In the genomic region with DNA sequence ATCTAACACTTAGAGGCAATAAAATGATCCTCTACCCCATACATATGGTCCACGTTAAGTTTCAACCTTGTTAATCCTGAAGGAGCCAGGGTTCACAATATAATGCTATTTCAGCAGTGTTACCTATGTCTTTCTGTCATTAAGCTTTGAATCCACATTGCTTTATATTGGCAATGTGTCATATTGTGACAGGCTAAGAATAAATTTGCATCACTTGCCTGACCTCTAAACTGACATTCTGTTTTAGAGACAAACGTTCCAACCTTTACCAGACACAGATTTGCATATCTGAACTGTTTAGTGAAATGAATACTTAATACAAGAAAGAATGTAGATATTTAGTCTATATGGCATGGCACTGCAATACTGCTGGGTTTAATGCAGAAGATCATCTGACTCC, we compare ENCODE assay signal across 8 cellular contexts.
"Had no signal": no experiment of that assay in that cellular context is flagged by ENCODE, and none has a peak within 500 bp of the region (broad histone marks: within the 10 kb centered on the region; RNA-seq: fewer than 3 reads in every experiment).

No MANE protein-coding gene starts in this region.

- DNase-seq: H9, HCEC 1CT, IMR-90 had no signal

- H3K4me3 Mint-ChIP-seq: GM23338, H9 had no signal

- H2AFZ ChIP-seq: GM23338 had no signal

- FAIRE-seq: H1, H54, HTR-8/SVneo, K562 had no signal

- H3K4me3 ChIP-seq: GM23338, K562 had no signal

- H3K27ac Mint-ChIP-seq: GM23338, H9 had no signal

- H3K4me2 ChIP-seq: GM23338 had no signal
